Comparison of ENCODE assay signal across 22 cellular contexts in the genomic region with DNA sequence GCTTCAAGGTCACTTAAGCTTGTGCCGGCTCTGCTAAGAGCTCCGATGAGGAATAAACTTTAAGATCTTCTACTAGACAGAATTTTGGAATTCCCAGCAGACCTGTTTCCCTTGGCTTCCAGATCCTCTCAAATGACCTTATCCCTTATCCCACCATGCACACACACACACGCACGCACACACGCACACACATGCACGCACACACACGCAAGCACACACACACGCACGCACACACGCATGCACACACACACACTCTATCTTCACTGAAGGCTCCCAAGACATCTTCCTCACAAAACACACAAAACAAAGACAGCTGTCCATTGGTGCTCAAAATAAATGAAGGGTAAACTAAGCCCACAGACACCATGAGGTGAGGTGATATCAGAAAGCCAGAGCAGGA.
"Had no signal": no experiment of that assay in that cellular context is flagged by ENCODE, and none has a peak within 500 bp of the region (broad histone marks: within the 10 kb centered on the region; RNA-seq: fewer than 3 reads in every experiment).

No MANE protein-coding gene starts in this region.

- H3K9me3 ChIP-seq: SJSA1 had no signal

- H3K4me3 ChIP-seq: MG63, SJSA1, SK-N-MC had no signal

- H3K27me3 ChIP-seq: MG63, SJSA1 had no signal

- H3K4me1 ChIP-seq: SJSA1 had no signal

- H3K27ac ChIP-seq: HL-60, SJSA1, SK-N-MC had no signal

- H3K36me3 ChIP-seq: MG63, SJSA1 had no signal

- DNase-seq: Karpas-422, KG1, MG63, NCI-H1092, NCI-H1105 treated with DMSO at 0.1 percent for 48 hours, NCI-H1417 treated with DMSO at 0.1 percent for 48 hours, NCI-H187, NCI-H2029, NCI-H2081 treated with DMSO at 0.1 percent for 48 hours, NCI-H2171, NCI-H226, NCI-H446, NCI-H510A, NCI-H524 treated with DMSO at 0.1 percent for 48 hours, NCI-H69, NCI-H774, Right ventricle myocardium superior, RPMI8226, SIG-M5 had no signal
